Comparison of ENCODE assay signal across 8 cellular contexts in the genomic region with DNA sequence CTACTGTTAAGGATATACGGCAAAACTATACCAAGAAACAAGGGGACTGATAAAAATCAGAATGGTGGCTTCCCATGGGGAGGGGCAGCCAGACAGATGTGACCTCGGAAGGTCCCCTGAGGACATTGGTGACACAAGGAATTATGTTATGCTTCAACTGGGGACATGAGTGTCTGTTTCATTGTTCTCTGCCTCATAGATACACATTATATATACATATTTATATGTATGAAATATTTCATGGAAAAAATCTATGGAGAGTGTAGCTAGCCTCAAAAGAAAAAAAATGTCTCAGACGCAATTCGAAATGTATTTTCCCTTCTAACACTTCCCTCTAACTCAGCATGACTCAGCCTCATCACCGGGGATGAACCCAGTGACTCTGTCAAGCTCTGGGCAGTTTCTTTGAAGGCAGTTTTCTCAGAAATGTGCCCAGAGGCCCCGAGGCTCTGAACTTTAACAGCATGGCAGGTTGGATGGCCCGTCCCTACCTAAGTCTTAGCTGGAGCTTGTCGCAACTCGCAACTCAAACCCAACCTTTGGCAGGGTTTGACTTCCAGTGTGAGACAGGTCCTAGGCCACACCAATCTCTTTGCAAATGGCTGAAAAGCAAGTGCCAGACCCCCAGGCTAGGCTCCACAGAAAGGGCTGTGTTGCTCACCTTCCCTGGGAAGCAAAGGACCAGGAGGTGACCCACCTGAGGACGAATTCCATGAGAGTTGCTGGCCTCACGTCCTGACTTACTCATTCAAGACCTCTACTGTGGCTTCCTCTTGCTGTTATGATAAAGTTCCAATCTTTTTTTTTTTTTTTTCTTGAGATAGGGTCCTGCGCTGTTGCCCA.
A peak's percentile ranks its signal among the peaks of the same experiment; 100 is the strongest.
DNase-seq lines count a peak whose midpoint lies in the region; ATAC-seq, FAIRE-seq and TF ChIP-seq lines count a peak whose summit lies in the region.

No MANE protein-coding gene starts in this region.

- no peak for TF ChIP-seq CTCF in GM13977 (IDR thresholded peaks at IDR 0.05; ENCODE audit: extremely low read depth, insufficient read depth, missing control alignments)

- H3K27me3 ChIP-seq in esophagus (ENCODE audit: control insufficient read depth in 1 of 2, insufficient read depth in 2 of 2, low read length in 2 of 2), result no peaks in the 10 kb centered on the region

- peaks cover 0 to 3% of the 10 kb centered on the region in 2 donors for H3K9me3 ChIP-seq in esophagus (ENCODE audit: control insufficient read depth in 2 of 2, insufficient read depth in 1 of 2, low read depth in 1 of 2, low read length in 1 of 2)

- ATAC-seq in GM21526 (IDR thresholded peaks at IDR 0.05; ENCODE audit: low FRiP score, unreplicated experiment), result no peak
- no peak for ATAC-seq in HG03039 (IDR thresholded peaks at IDR 0.05; ENCODE audit: unreplicated experiment)

- H3K36me3 ChIP-seq in esophagus (ENCODE audit: control insufficient read depth in 2 of 2, insufficient read depth in 2 of 2, low read length in 1 of 2), result no peaks in the 10 kb centered on the region

- 39 to 52% methylated on average over 12 of the region's 12 CpGs for WGBS in esophagus, 2 donors

- DNase-seq in HTR-8/SVneo (ENCODE audit: insufficient read length, low spot score), result peak; percentile 80
- DNase-seq in activated CD4-positive, CD25-positive, alpha-beta regulatory T cell treated with anti-CD3 and anti-CD28 coated beads, Interleukin-2, amount 50 U/mL, for 72 hours, result peak; percentile 41
- DNase-seq in stimulated activated CD4-positive, alpha-beta T cell treated with anti-CD3 and anti-CD28 coated beads, TNF-alpha, amount 100 ng/mL, for 48 hours (ENCODE audit: low read depth in 3 of 3), result peak; percentile 34 to 47 (median 45)
- DNase-seq in GM13977 (ENCODE audit: low spot score), result no peak
- no peak for DNase-seq in DMS53 treated with DMSO at 0.1 percent for 48 hours (lab: John Stamatoyannopoulos, UW; ENCODE audit: unreplicated experiment)

- in situ Hi-C loops in GM13977 (cut with MboI; ENCODE audit: low pct_unique_long_range_greater_than_20kb, low sequenced_read_pairs, unreplicated experiment), result no loop called here

- H3K4me3 ChIP-seq in esophagus (ENCODE audit: low read depth in 1 of 2, low read length in 2 of 2), result no peak overlapping the region

- FAIRE-seq in HTR-8/SVneo (lab: Jason Lieb, UNC), result peak; percentile 74

- H3K27ac ChIP-seq in esophagus (ENCODE audit: low read depth in 2 of 2, low read length in 1 of 2), result peak overlapping the region; percentile 6 to 59

- peaks cover 2 to 19% of the 10 kb centered on the region in 2 donors for H3K4me1 ChIP-seq in esophagus (ENCODE audit: control insufficient read depth in 2 of 2, insufficient read depth in 2 of 2, low read length in 1 of 2)

Comparison
In these comparisons a context has a peak if more than half of its experiments do, and no peak if none do; other contexts are left out.
1. DNase-seq: peak in HTR-8/SVneo (single experiment), activated CD4-positive, CD25-positive, alpha-beta regulatory T cell treated with anti-CD3 and anti-CD28 coated beads, Interleukin-2, amount 50 U/mL, for 72 hours (single experiment) and stimulated activated CD4-positive, alpha-beta T cell treated with anti-CD3 and anti-CD28 coated beads, TNF-alpha, amount 100 ng/mL, for 48 hours (3 of 3); none in GM13977 (single experiment) and DMS53 treated with DMSO at 0.1 percent for 48 hours (single experiment).